In the genomic region with DNA sequence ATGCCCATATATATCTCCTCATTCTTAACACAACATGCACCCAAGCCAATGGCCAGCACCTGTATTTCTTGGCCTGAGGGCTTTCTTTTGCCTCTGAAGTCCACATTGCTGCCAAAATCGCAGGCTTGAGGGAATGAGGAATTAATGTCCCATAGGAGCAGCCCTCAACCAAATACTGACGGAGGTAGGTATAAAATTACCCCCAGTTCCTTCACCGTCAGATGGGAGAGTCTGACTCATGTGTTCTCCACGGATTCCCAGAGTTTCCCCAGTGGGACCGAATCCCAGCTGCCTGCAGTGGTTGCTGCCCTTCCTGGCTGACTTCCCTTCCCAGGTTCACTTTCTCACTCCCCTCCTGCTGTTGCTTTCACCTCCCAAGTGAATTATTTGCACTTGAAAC, we compare ENCODE assay signal across 18 cellular contexts.
A peak's percentile ranks its signal among the peaks of the same experiment; 100 is the strongest.
DNase-seq lines count a peak whose midpoint lies in the region; ATAC-seq and TF ChIP-seq lines count a peak whose summit lies in the region.
"Had no signal": no experiment of that assay in that cellular context is flagged by ENCODE, and none has a peak within 500 bp of the region (broad histone marks: within the 10 kb centered on the region; RNA-seq: fewer than 3 reads in every experiment).

No MANE protein-coding gene starts in this region.

- no peaks in the 10 kb centered on the region for H3K36me3 Mint-ChIP-seq in T-cell
- H3K36me3 Mint-ChIP-seq in endodermal cell (ENCODE audit: low read depth), result no peaks in the 10 kb centered on the region
- H3K36me3 Mint-ChIP-seq: CD4-positive, CD25-positive, alpha-beta regulatory T cell had no signal

- CTCF ChIA-PET in T-cell (lab: Charles Lee), result no interaction called here

- ATAC-seq in T-cell (replicated peaks in 1 of 4), result no peak
- no peak for ATAC-seq in GM21786 (IDR thresholded peaks at IDR 0.05; ENCODE audit: unreplicated experiment)
- ATAC-seq: HepG2, Panc1 had no signal

- TF ChIP-seq EP300 in esophagus muscularis mucosa (IDR thresholded peaks at IDR 0.05) (no peak), ovary (IDR thresholded peaks at IDR 0.05) (no peak)

- H3K9me3 Mint-ChIP-seq in T-cell, result peaks cover 0 to 6% (median 0%) of the 10 kb centered on the region in 3 donors
- H3K9me3 Mint-ChIP-seq in endodermal cell, result no peaks in the 10 kb centered on the region

- peaks cover 0 to 5% (median 0%) of the 10 kb centered on the region in 4 donors for H3K4me1 ChIP-seq in esophagus muscularis mucosa
- peaks cover 16% of the 10 kb centered on the region for H3K4me1 ChIP-seq in ovary (ENCODE audit: insufficient read depth)
- no peaks in the 10 kb centered on the region for H3K4me1 ChIP-seq in endodermal cell (ENCODE audit: control insufficient read depth, insufficient read depth, low read length)
- H3K4me1 ChIP-seq: BE2C had no signal

- H3K27me3 Mint-ChIP-seq in T-cell (peaks cover 0 to 3% of the 10 kb centered on the region in 2 donors), endodermal cell (ENCODE audit: insufficient read depth) (no peaks in the 10 kb centered on the region)

- no peak overlapping the region for H3K27ac ChIP-seq in esophagus muscularis mucosa (replicated peaks in 1 of 4)
- no peak overlapping the region for H3K27ac ChIP-seq in ovary
- no peak overlapping the region for H3K27ac ChIP-seq in endodermal cell (ENCODE audit: low read depth, low read length)

- H3K4me3 Mint-ChIP-seq in T-cell, result no peak overlapping the region
- H3K4me3 Mint-ChIP-seq in endodermal cell, result no peak overlapping the region
- H3K4me3 Mint-ChIP-seq: CD4-positive, CD25-positive, alpha-beta regulatory T cell had no signal

- 73% methylated on average over 5 of the region's 5 CpGs for WGBS in esophagus muscularis mucosa
- 15 to 23% (median 20%) methylated on average over 5 of the region's 5 CpGs for WGBS in ovary, 3 donors
- 92 to 94% methylated on average over 4 to 5 of the region's 5 CpGs for WGBS in endodermal cell (ENCODE audit: insufficient coverage in 1 of 2, insufficient read length in 1 of 2), 2 experiments

- H3K27me3 ChIP-seq in esophagus muscularis mucosa (no peaks in the 10 kb centered on the region), ovary (no peaks in the 10 kb centered on the region), endodermal cell (ENCODE audit: control insufficient read depth, insufficient read depth, low read length, poor library complexity, severe bottlenecking) (no peaks in the 10 kb centered on the region)
- H3K27me3 ChIP-seq: BE2C had no signal

- DNase-seq in EL, result peak; percentile 16
- DNase-seq in NCI-H2171 treated with DMSO at 0.1 percent for 48 hours (lab: John Stamatoyannopoulos, UW), result peak; percentile 81
- DNase-seq in esophagus muscularis mucosa (ENCODE audit: extremely low spot score), result peak; percentile 57
- DNase-seq in ovary, result peak in 4 of 5 donors; percentile 36 to 62 (median 48)
- DNase-seq in T-cell, result no peak
- DNase-seq in GM13977 (ENCODE audit: low spot score), result no peak
- DNase-seq in endodermal cell, result no peak
- DNase-seq: BE2C; CD4-positive, CD25-positive, alpha-beta regulatory T cell; COR-L47; GOT3; KBM-7; NCI-H1417 treated with DMSO at 0.1 percent for 48 hours; NCI-H2029; NCI-H446 treated with DMSO at 0.1 percent for 48 hours had no signal

- H3K4me1 Mint-ChIP-seq in T-cell (peaks cover 11 to 13% (median 13%) of the 10 kb centered on the region in 3 donors), endodermal cell (peaks cover 12% of the 10 kb centered on the region)

- no peak overlapping the region for H3K9ac ChIP-seq in endodermal cell (ENCODE audit: extremely low read depth, low read length, poor library complexity, severe bottlenecking)

- no peak for TF ChIP-seq POLR2A in esophagus muscularis mucosa (IDR thresholded peaks at IDR 0.05; ENCODE audit: low read depth)
- TF ChIP-seq POLR2A in ovary (IDR thresholded peaks at IDR 0.05), result no peak

- H3K9me3 ChIP-seq in esophagus muscularis mucosa (peaks cover 0 to 4% (median 0%) of the 10 kb centered on the region in 4 donors), ovary (no peaks in the 10 kb centered on the region), endodermal cell (ENCODE audit: control insufficient read depth, low read length) (peaks cover 12% of the 10 kb centered on the region)
- H3K9me3 ChIP-seq: BE2C had no signal

- H3K36me3 ChIP-seq in esophagus muscularis mucosa (no peaks in the 10 kb centered on the region), ovary (no peaks in the 10 kb centered on the region), endodermal cell (ENCODE audit: control insufficient read depth, insufficient read depth, low read length) (no peaks in the 10 kb centered on the region)
- H3K36me3 ChIP-seq: BE2C had no signal

- POLR2A ChIA-PET in T-cell (lab: Charles Lee), result no interaction called here

- H3K4me3 ChIP-seq in esophagus muscularis mucosa (no peak overlapping the region), ovary (no peak overlapping the region), endodermal cell (ENCODE audit: low read length) (no peak overlapping the region)

- intact Hi-C loops in esophagus muscularis mucosa (cut with DNase I) (no loop called here), ovary (cut with DNase I) (no loop called here)

- H3K27ac Mint-ChIP-seq in T-cell (no peak overlapping the region), endodermal cell (no peak overlapping the region)

- TF ChIP-seq CTCF in esophagus muscularis mucosa (IDR thresholded peaks at IDR 0.05) (no peak), ovary (IDR thresholded peaks at IDR 0.05) (no peak), GM13977 (IDR thresholded peaks at IDR 0.05; ENCODE audit: extremely low read depth, insufficient read depth, missing control alignments) (no peak), endodermal cell (conservative IDR thresholded peaks at IDR 0.05) (no peak)

- in situ Hi-C loops in GM13977 (cut with MboI; ENCODE audit: low pct_unique_long_range_greater_than_20kb, low sequenced_read_pairs, unreplicated experiment), result no loop called here

Comparison
In these comparisons a context has a peak if more than half of its experiments do, and no peak if none do; other contexts are left out.
1. DNase-seq: peak in EL (single experiment), NCI-H2171 treated with DMSO at 0.1 percent for 48 hours (single experiment), esophagus muscularis mucosa (single experiment) and ovary (4 of 5); none in T-cell (0 of 34), GM13977 (single experiment) and endodermal cell (single experiment).